In the genomic region with DNA sequence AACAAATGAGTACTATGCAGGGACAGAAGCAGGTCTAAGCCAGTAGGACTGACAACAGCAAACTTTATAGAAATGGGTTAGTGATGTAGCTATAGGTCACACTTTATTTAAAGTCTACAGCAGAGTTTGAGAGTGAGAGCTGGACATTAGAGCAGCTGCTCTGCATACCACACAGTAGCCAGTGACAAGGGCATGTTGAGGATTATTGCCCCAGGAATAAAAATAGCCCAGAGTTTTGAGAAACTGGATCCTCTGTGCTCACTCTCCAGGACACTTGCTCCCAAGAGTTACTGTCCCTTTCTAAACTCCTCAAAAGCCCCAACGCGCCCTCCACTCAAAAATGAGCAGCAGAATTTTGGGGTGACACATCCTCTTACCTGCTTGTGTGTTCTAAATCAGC, we compare ENCODE assay signal across 27 cellular contexts. TPM values are rescaled to one million over a fixed set of nuclear protein-coding genes. Genes with fewer than 3 reads are reported as not detected.
"Had no signal": no experiment of that assay in that cellular context is flagged by ENCODE, and none has a peak within 500 bp of the region (broad histone marks: within the 10 kb centered on the region; RNA-seq: fewer than 3 reads in every experiment).

No MANE protein-coding gene starts in this region.

- H3K27ac ChIP-seq: Peyer's patch, RWPE1, WERI-Rb-1 had no signal

- H3K4me1 ChIP-seq: Peyer's patch had no signal

- H3K4me3 ChIP-seq: MG63, Peyer's patch had no signal

- H3K36me3 ChIP-seq: MG63, Peyer's patch, WERI-Rb-1 had no signal

- H3K9me3 ChIP-seq: MG63, Peyer's patch had no signal

- H3K27me3 ChIP-seq: MG63, Peyer's patch had no signal

- DNase-seq: activated CD4-positive, alpha-beta memory T cell treated with anti-CD3 and anti-CD28 coated beads, Interleukin-2, amount 10 ng/mL, durations not matched to agents 7 days and 5 days; activated CD4-positive, alpha-beta T cell treated with anti-CD3 and anti-CD28 coated beads for 36 hours; activated CD4-positive, alpha-beta T cell treated with anti-CD3 and anti-CD28 coated beads, Interleukin-2, amount 50 U/mL, for 1 hour; activated gamma-delta T cell; activated naive CD4-positive, alpha-beta T cell treated with anti-CD3 and anti-CD28 coated beads for 36 hours; activated T-cell treated with anti-CD3 and anti-CD28 coated beads for 4 hours; activated T-cell treated with anti-CD3 and anti-CD28 coated beads, Interleukin-2, amount 50 U/mL, for 48 hours; amygdala; KG1; MG63; NCI-H1092 treated with DMSO at 0.1 percent for 48 hours; NCI-H1417 treated with DMSO at 0.1 percent for 48 hours; NCI-H1694; NCI-H2029 treated with DMSO at 0.1 percent for 48 hours; NCI-H510A treated with DMSO at 0.1 percent for 48 hours; NCI-H69; NK-92 treated with Interleukin-12 subunit alpha and Interleukin-12 subunit beta, amount 100 ng/mL, for 24 hours; Peyer's patch; SHP77 treated with DMSO at 0.1 percent for 48 hours; T-helper 1 cell; WERI-Rb-1 had no signal

- ATAC-seq: activated CD4-positive, alpha-beta T cell treated with anti-CD3 and anti-CD28 coated beads for 36 hours; activated T-helper 17 cell treated with anti-CD3 and anti-CD28 coated beads, Interleukin-2, amount 50 U/mL, for 72 hours had no signal

RNA-seq across cellular contexts. Expression of a gene that starts 21.1 kb away (rescaled TPM):
- total RNA-seq: activated CD4-positive, alpha-beta memory T cell treated with anti-CD3 and anti-CD28 coated beads, Interleukin-2, amount 10 ng/mL, durations not matched to agents 7 days and 5 days; activated CD4-positive, alpha-beta T cell treated with anti-CD3 and anti-CD28 coated beads for 36 hours; activated CD8-positive, alpha-beta memory T cell treated with anti-CD3 and anti-CD28 coated beads for 36 hours; activated naive CD4-positive, alpha-beta T cell treated with anti-CD3 and anti-CD28 coated beads for 36 hours; activated T-helper 17 cell treated with anti-CD3 and anti-CD28 coated beads, Interleukin-2, amount 50 U/mL, for 72 hours; astrocyte; Peyer's patch; T-helper 2 cell treated with Interferon-gamma antibody and Interleukin-4, amounts not matched to agents 100 ng/mL and 5 ng/mL, for 36 hours had no signal
- polyA plus RNA-seq: IgD-negative memory B cell had no signal
